Comparison of ENCODE assay signal across 8 cellular contexts in the genomic region with DNA sequence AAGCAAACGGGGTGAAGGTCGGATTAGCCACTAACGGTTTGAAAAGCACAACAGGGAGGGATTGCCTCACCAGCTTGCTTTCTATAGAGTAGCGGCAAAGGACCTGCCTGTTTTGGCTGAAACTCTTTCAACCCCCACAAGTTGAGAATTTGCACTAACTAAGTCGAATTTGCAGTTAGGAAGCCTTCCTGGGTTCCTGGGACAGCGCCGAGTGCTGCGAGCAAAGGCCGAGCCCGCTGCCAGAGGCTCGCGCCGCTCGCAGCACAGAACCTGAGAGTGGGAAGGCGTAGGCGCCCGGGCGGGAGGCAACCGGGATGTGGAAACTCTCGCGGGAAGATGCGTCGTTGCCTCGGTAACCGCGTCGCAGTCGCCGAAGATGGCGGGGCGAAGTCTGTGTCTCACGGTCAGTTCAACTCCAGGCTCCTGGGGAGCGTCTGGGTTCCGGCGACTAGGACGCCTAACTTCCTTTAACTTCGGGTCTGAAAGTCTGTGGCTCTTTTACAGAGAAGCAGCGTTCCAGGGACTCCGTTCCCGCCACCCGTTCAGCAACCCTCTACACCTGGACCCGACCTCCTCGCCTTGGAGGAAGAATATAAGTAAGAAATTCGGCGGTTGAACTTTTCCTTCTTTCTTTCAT. TPM values are rescaled to one million over a fixed set of nuclear protein-coding genes. Genes with fewer than 3 reads are reported as not detected.
DNase-seq lines count a peak whose midpoint lies in the region; ATAC-seq and TF ChIP-seq lines count a peak whose summit lies in the region.

TSS of gene TEX9 (plus strand) at position 352 of the 637 bp plus-strand sequence. CDS start at position 377, 25 bp downstream.

- H3K9me3 ChIP-seq in DND-41 (ENCODE audit: insufficient read depth, low read length, severe bottlenecking), result no peaks in the 10 kb centered on the region
- H3K9me3 ChIP-seq in neuron (ENCODE audit: low read length), result peaks cover 3% of the 10 kb centered on the region

- ATAC-seq in DND-41 (ENCODE audit: insufficient read depth, low read depth), result peak; percentile 99
- peak; percentile 95 for ATAC-seq in GM21737 (IDR thresholded peaks at IDR 0.05; ENCODE audit: unreplicated experiment)
- ATAC-seq in foreskin keratinocyte, result peak; percentile 97

- DNase-seq in DND-41 (peak; percentile 86), KBM-7 (peak; percentile 89), RKO (ENCODE audit: low spot score) (peak; percentile 89), foreskin keratinocyte (peak; percentile 64 to 78), stromal cell of bone marrow (ENCODE audit: low read depth) (peak; percentile 77)
- DNase-seq in activated effector memory CD4-positive, alpha-beta T cell treated with Interleukin-2 at 50 U/mL for 16 hours, result peak; percentile 28

- in situ Hi-C loops in KBM-7 (cut with MboI; ENCODE audit: low pct_unique_long_range_greater_than_20kb, low sequenced_read_pairs), result no loop called here

- peaks cover 20% of the 10 kb centered on the region for H3K4me1 ChIP-seq in DND-41 (ENCODE audit: insufficient read depth, low read length)
- H3K4me1 ChIP-seq in foreskin keratinocyte, result peaks cover 14% of the 10 kb centered on the region
- peaks cover 26% of the 10 kb centered on the region for H3K4me1 ChIP-seq in neuron (ENCODE audit: insufficient read depth, low read length)

- peak within 1 kb of the TSS; percentile 92 for H3K4me2 ChIP-seq in DND-41 (ENCODE audit: insufficient read depth, low read length)

- peak within 1 kb of the TSS; percentile 90 for H2AFZ ChIP-seq in DND-41 (ENCODE audit: low read depth, low read length)
- peak within 1 kb of the TSS; percentile 91 for H2AFZ ChIP-seq in neuron (ENCODE audit: low read depth, low read length)

- H3K9ac ChIP-seq in DND-41 (ENCODE audit: low read depth, low read length), result peak within 1 kb of the TSS; percentile 63

- TF ChIP-seq CTCF in DND-41 (IDR thresholded peaks at IDR 0.05; ENCODE audit: borderline replicate concordance, extremely low read depth, low read length, poor library complexity, severe bottlenecking) (no peak), foreskin keratinocyte (conservative IDR thresholded peaks at IDR 0.05) (no peak)

- no peaks in the 10 kb centered on the region for H3K27me3 ChIP-seq in DND-41 (ENCODE audit: insufficient read depth, low read length, poor library complexity)
- H3K27me3 ChIP-seq in foreskin keratinocyte, result no peaks in the 10 kb centered on the region
- H3K27me3 ChIP-seq in neuron (ENCODE audit: insufficient read depth, low read length), result no peaks in the 10 kb centered on the region

- H3K36me3 ChIP-seq in DND-41 (ENCODE audit: insufficient read depth, low read length), result no peaks in the 10 kb centered on the region
- H3K36me3 ChIP-seq in neuron (ENCODE audit: insufficient read depth, low read length), result no peaks in the 10 kb centered on the region

- H3K79me2 ChIP-seq in DND-41 (ENCODE audit: insufficient read depth, low read length), result no peaks in the 10 kb centered on the region

- no peaks in the 10 kb centered on the region for H4K20me1 ChIP-seq in DND-41 (ENCODE audit: insufficient read depth, low read length)

- H3K4me3 ChIP-seq in DND-41 (ENCODE audit: low read depth in 1 of 2, low read length in 2 of 2) (peak within 1 kb of the TSS; percentile 52 to 81; a peak in 3 of 4 replicates), neuron (ENCODE audit: low read length) (peak within 1 kb of the TSS; percentile 93)

- H3K27ac ChIP-seq in DND-41 (ENCODE audit: low read length) (peak within 1 kb of the TSS; percentile 76), foreskin keratinocyte (no peak within 1 kb of the TSS)

RNA-seq across cellular contexts. Expression of gene TEX9, which starts in this region (rescaled TPM):
- total RNA-seq in foreskin keratinocyte, result 4.9 and 5.4 TPM in 2 replicates
- polyA plus RNA-seq in foreskin keratinocyte, result 2.1 and 2.4 TPM in 2 replicates

Comparison
In these comparisons a context has a peak if more than half of its experiments do, and no peak if none do; other contexts are left out.
1. DNase-seq: peak in every context shown above with its lines; median percentile 89 in KBM-7; 89 in RKO; 86 in DND-41; 77 in stromal cell of bone marrow; 71 in foreskin keratinocyte; 28 in activated effector memory CD4-positive, alpha-beta T cell treated with Interleukin-2 at 50 U/mL for 16 hours.